In the genomic region with DNA sequence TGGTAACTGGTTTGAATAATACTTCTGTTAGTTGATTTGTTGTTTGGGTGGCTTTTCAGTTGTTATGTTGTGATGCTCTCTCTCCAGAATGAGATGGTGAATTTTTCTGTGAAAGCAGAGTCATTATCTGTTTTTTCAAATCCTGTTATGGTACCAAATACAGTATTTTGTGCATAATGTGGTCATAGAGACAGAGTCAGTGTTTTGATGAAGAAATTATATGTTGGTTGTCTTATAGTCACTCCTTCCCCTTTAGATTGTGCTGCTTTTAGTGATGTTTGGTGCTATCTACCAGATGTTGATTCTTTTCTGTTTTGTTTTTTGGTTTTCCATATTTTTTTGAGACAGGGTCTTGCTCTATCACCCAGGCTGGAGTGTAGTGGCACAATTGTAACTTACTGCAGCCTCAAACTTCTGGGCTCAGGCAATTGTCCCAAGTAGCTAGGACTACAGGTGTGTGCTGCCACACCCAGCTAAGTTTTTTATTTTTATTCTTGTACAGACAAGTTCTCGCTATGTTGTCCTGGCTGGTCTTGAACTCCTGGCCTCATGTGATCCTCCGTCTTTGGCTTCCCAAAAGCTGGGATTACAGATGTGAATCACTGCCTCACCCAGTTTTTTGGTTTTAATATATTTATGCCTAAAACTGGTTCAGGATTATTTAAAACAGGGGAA, we compare ENCODE assay signal across 11 cellular contexts. TPM values are rescaled to one million over a fixed set of nuclear protein-coding genes. Genes with fewer than 3 reads are reported as not detected.
A peak's percentile ranks its signal among the peaks of the same experiment; 100 is the strongest.
DNase-seq lines count a peak whose midpoint lies in the region; ATAC-seq, FAIRE-seq and TF ChIP-seq lines count a peak whose summit lies in the region.
"Had no signal": no experiment of that assay in that cellular context is flagged by ENCODE, and none has a peak within 500 bp of the region (broad histone marks: within the 10 kb centered on the region; RNA-seq: fewer than 3 reads in every experiment).

No MANE protein-coding gene starts in this region.

- peaks cover 55% of the 10 kb centered on the region for H3K4me1 Mint-ChIP-seq in T-helper 1 cell treated with Interleukin-12 subunit alpha and Interleukin-12 subunit beta and Interleukin-4 antibody, amounts not matched to agents 30 μg/mL and 1 μg/mL, for 36 hours (ENCODE audit: low read depth)
- peaks cover 81% of the 10 kb centered on the region for H3K4me1 Mint-ChIP-seq in activated T-helper 1 cell treated with anti-CD3 and anti-CD28 coated beads, Interleukin-12 subunit alpha, Interleukin-12 subunit beta, Interleukin-2, Interleukin-4 antibody, amounts not matched to agents 30 ng/mL and 10 ng/mL and 1 ng/mL, durations not matched to agents 14 hours and 24 hours and 36 hours (ENCODE audit: low read depth)
- H3K4me1 Mint-ChIP-seq in natural killer cell, result peaks cover 78 to 84% of the 10 kb centered on the region in 2 donors

- H3K4me3 Mint-ChIP-seq in T-helper 1 cell treated with Interleukin-12 subunit alpha and Interleukin-12 subunit beta and Interleukin-4 antibody, amounts not matched to agents 30 μg/mL and 1 μg/mL, for 36 hours, result peak overlapping the region; percentile 45
- H3K4me3 Mint-ChIP-seq in activated T-helper 1 cell treated with anti-CD3 and anti-CD28 coated beads, Interleukin-12 subunit alpha, Interleukin-12 subunit beta, Interleukin-2, Interleukin-4 antibody, amounts not matched to agents 30 ng/mL and 10 ng/mL and 1 ng/mL, durations not matched to agents 14 hours and 24 hours and 36 hours, result no peak overlapping the region
- peak overlapping the region; percentile 71 for H3K4me3 Mint-ChIP-seq in natural killer cell

- intact Hi-C loops in activated T-helper 1 cell treated with anti-CD3 and anti-CD28 coated beads, Interleukin-12 subunit alpha, Interleukin-12 subunit beta, Interleukin-2, Interleukin-4 antibody, amounts not matched to agents 30 ng/mL and 10 ng/mL and 1 ng/mL, durations not matched to agents 14 hours and 24 hours and 36 hours (cut with micrococcal nuclease), result no loop called here
- intact Hi-C loops in natural killer cell (cut with micrococcal nuclease), result no loop called here

- H3K27me3 Mint-ChIP-seq in T-helper 1 cell treated with Interleukin-12 subunit alpha and Interleukin-12 subunit beta and Interleukin-4 antibody, amounts not matched to agents 30 μg/mL and 1 μg/mL, for 36 hours (ENCODE audit: low read depth), result no peaks in the 10 kb centered on the region
- peaks cover 2% of the 10 kb centered on the region for H3K27me3 Mint-ChIP-seq in activated T-helper 1 cell treated with anti-CD3 and anti-CD28 coated beads, Interleukin-12 subunit alpha, Interleukin-12 subunit beta, Interleukin-2, Interleukin-4 antibody, amounts not matched to agents 30 ng/mL and 10 ng/mL and 1 ng/mL, durations not matched to agents 14 hours and 24 hours and 36 hours (ENCODE audit: insufficient read depth)
- no peaks in the 10 kb centered on the region for H3K27me3 Mint-ChIP-seq in natural killer cell (ENCODE audit: low read depth in 2 of 2)

- peak overlapping the region; percentile 62 for H3K27ac Mint-ChIP-seq in T-helper 1 cell treated with Interleukin-12 subunit alpha and Interleukin-12 subunit beta and Interleukin-4 antibody, amounts not matched to agents 30 μg/mL and 1 μg/mL, for 36 hours
- peak overlapping the region; percentile 67 for H3K27ac Mint-ChIP-seq in activated T-helper 1 cell treated with anti-CD3 and anti-CD28 coated beads, Interleukin-12 subunit alpha, Interleukin-12 subunit beta, Interleukin-2, Interleukin-4 antibody, amounts not matched to agents 30 ng/mL and 10 ng/mL and 1 ng/mL, durations not matched to agents 14 hours and 24 hours and 36 hours
- H3K27ac Mint-ChIP-seq in natural killer cell, result peak overlapping the region; percentile 39 to 81

- H3K9me3 Mint-ChIP-seq in T-helper 1 cell treated with Interleukin-12 subunit alpha and Interleukin-12 subunit beta and Interleukin-4 antibody, amounts not matched to agents 30 μg/mL and 1 μg/mL, for 36 hours, result no peaks in the 10 kb centered on the region
- H3K9me3 Mint-ChIP-seq in activated T-helper 1 cell treated with anti-CD3 and anti-CD28 coated beads, Interleukin-12 subunit alpha, Interleukin-12 subunit beta, Interleukin-2, Interleukin-4 antibody, amounts not matched to agents 30 ng/mL and 10 ng/mL and 1 ng/mL, durations not matched to agents 14 hours and 24 hours and 36 hours, result no peaks in the 10 kb centered on the region
- H3K9me3 Mint-ChIP-seq in natural killer cell, result no peaks in the 10 kb centered on the region
- H3K9me3 Mint-ChIP-seq: neural crest cell had no signal

- H3K36me3 Mint-ChIP-seq in T-helper 1 cell treated with Interleukin-12 subunit alpha and Interleukin-12 subunit beta and Interleukin-4 antibody, amounts not matched to agents 30 μg/mL and 1 μg/mL, for 36 hours (ENCODE audit: low read depth), result peaks cover 13% of the 10 kb centered on the region
- peaks cover 17% of the 10 kb centered on the region for H3K36me3 Mint-ChIP-seq in activated T-helper 1 cell treated with anti-CD3 and anti-CD28 coated beads, Interleukin-12 subunit alpha, Interleukin-12 subunit beta, Interleukin-2, Interleukin-4 antibody, amounts not matched to agents 30 ng/mL and 10 ng/mL and 1 ng/mL, durations not matched to agents 14 hours and 24 hours and 36 hours (ENCODE audit: low read depth)
- H3K36me3 Mint-ChIP-seq in natural killer cell, result no peaks in the 10 kb centered on the region

- ATAC-seq in natural killer cell (no peak), HG02981 (IDR thresholded peaks at IDR 0.05; ENCODE audit: unreplicated experiment) (no peak), GM18861 (IDR thresholded peaks at IDR 0.05; ENCODE audit: unreplicated experiment) (no peak)

- TF ChIP-seq CTCF in D721Med (IDR thresholded peaks at IDR 0.05; ENCODE audit: insufficient read depth, missing control alignments) (no peak), natural killer cell (IDR thresholded peaks at IDR 0.05) (no peak)

- DNase-seq in T-helper 1 cell (no peak), D721Med (ENCODE audit: insufficient read length, low spot score) (no peak), natural killer cell (no peak), SW 1271 (lab: John Stamatoyannopoulos, UW) (no peak)
- no peak for DNase-seq in activated T-helper 1 cell treated with anti-CD3 and anti-CD28 coated beads, Interleukin-12 subunit alpha, Interleukin-12 subunit beta, Interleukin-2, Interleukin-4 antibody, amounts not matched to agents 30 ng/mL and 10 ng/mL and 1 ng/mL, durations not matched to agents 14 hours and 24 hours and 36 hours (ENCODE audit: low spot score)
- DNase-seq: SIG-M5; stimulated activated CD4-positive, alpha-beta T cell treated with anti-CD3 and anti-CD28 coated beads, Interleukin-1b, Interleukin-23, amount 100 ng/mL, for 48 hours had no signal

- peak; percentile 32 for FAIRE-seq in D721Med (lab: Jason Lieb, UNC)

RNA-seq across cellular contexts. Expression of gene PPP2R5A, which starts 7.2 kb away (rescaled TPM):
- total RNA-seq in activated T-helper 1 cell treated with anti-CD3 and anti-CD28 coated beads, Interleukin-12 subunit alpha, Interleukin-12 subunit beta, Interleukin-2, Interleukin-4 antibody, amounts not matched to agents 30 ng/mL and 10 ng/mL and 1 ng/mL, durations not matched to agents 14 hours and 24 hours and 36 hours, result 46.4 and 53.7 TPM in 2 replicates
- total RNA-seq in natural killer cell, result 10 to 100 TPM; 74.0 to 99.8 (median 86.4) TPM
